ENCODE assay signal across 8 cellular contexts in genomic region chr1:82121421-82121820, GRCh38.
"Had no signal": no experiment of that assay in that cellular context is flagged by ENCODE, and none has a peak within 500 bp of the region (broad histone marks: within the 10 kb centered on the region; RNA-seq: fewer than 3 reads in every experiment).

No MANE protein-coding gene starts in this region.

- DNase-seq: H9, HCEC 1CT, KBM-7 had no signal

- H3K27ac ChIP-seq: HL-60 had no signal

- H3K4me2 ChIP-seq: GM23338 had no signal

- FAIRE-seq: H1, H54, HepG2 had no signal

- ATAC-seq: GM23338, HepG2 had no signal

- H3K4me3 ChIP-seq: GM23338 had no signal

- H2AFZ ChIP-seq: GM23338 had no signal
